1 cellular context compared by ENCODE assay signal in the genomic region with DNA sequence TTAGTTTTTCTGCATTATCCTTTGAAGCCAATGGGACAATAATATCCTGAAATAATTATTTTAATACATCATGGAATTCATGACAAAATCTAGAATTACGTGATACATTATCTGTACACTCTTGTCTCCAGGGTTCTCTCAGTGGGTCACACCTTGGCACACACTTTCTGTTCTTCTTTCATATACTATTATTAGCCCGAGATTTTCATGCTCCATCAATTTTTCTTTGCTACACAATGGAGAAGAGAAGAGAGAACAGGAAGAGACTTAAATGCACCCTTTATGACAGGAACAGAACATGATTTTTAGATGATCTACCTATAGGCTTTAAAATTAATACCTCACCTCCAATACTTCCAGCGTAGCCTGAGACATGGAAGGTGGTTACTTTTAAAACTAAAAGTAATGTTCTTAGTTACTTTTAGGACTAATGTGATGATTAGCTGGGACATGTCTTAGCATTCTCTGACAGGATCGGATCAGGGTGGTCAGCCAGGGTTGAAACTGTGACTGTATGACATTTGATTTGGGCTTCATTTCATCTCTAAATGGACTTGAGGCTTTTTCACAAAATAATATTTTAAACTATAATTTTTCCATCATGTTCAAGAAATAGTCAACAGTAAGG.
A peak's percentile ranks its signal among the peaks of the same experiment; 100 is the strongest.
TF ChIP-seq lines count a peak whose summit lies in the region.

No MANE protein-coding gene starts in this region.

TF ChIP-seq in GM12878, 131 proteins besides CTCF, POLR2A, EP300 and RAD21 (continued from another document):
- TF ChIP-seq TBL1XR1 (IDR thresholded peaks at IDR 0.05; ENCODE audit: low read depth, low read length) (no peak), ZBTB40 (IDR thresholded peaks at IDR 0.05; ENCODE audit: borderline replicate concordance) (no peak), NBN (IDR thresholded peaks at IDR 0.05) (peak; percentile 52; the same call in 1 of the 2 replicates), FOXM1 (IDR thresholded peaks at IDR 0.05; ENCODE audit: low read depth, low read length) (peak; percentile 69; the same call in 1 of the 2 replicates)
- TF ChIP-seq, protein P1, sequence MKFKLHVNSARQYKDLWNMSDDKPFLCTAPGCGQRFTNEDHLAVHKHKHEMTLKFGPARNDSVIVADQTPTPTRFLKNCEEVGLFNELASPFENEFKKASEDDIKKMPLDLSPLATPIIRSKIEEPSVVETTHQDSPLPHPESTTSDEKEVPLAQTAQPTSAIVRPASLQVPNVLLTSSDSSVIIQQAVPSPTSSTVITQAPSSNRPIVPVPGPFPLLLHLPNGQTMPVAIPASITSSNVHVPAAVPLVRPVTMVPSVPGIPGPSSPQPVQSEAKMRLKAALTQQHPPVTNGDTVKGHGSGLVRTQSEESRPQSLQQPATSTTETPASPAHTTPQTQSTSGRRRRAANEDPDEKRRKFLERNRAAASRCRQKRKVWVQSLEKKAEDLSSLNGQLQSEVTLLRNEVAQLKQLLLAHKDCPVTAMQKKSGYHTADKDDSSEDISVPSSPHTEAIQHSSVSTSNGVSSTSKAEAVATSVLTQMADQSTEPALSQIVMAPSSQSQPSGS (IDR thresholded peaks at IDR 0.05; ENCODE audit: low read length): peak; percentile 76
